14 cellular contexts compared by ENCODE assay signal in the genomic region with DNA sequence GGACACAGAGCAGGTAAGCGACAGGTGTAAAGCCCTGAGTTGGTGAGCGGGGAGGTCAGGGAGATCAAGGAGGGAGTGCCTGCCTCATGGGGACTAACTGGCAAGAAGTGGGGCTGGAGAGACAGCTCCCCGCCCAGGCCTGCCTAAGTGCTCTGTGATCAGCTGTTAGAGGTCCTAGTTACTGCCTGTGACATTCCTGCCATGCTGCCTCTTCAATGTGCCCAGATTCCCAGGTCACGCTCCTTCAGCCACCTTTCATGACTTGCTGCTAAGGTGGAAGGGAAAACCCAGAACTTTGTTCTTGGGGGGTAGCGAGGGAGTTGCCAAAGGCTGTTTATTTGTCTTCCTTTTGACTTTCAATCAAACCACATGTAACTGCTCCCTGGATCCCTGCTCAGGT.
A peak's percentile ranks its signal among the peaks of the same experiment; 100 is the strongest.
DNase-seq lines count a peak whose midpoint lies in the region; ATAC-seq and TF ChIP-seq lines count a peak whose summit lies in the region.
"Had no signal": no experiment of that assay in that cellular context is flagged by ENCODE, and none has a peak within 500 bp of the region (broad histone marks: within the 10 kb centered on the region; RNA-seq: fewer than 3 reads in every experiment).

No MANE protein-coding gene starts in this region.

- peaks cover 21% of the 10 kb centered on the region for H3K4me1 Mint-ChIP-seq in activated naive CD8-positive, alpha-beta T cell treated with anti-CD3 and anti-CD28 coated beads, Interleukin-2, amount 50 U/mL, for 24 hours
- peaks cover 12% of the 10 kb centered on the region for H3K4me1 Mint-ChIP-seq in stimulated activated effector memory CD8-positive, alpha-beta T cell treated with anti-CD3 and anti-CD28 coated beads, Interleukin-12 subunit alpha, Interleukin-12 subunit beta, amount 100 ng/mL, for 72 hours
- peaks cover 10% of the 10 kb centered on the region for H3K4me1 Mint-ChIP-seq in MCF 10A (ENCODE audit: insufficient read depth, unreplicated experiment)

- peak overlapping the region; percentile 5 for H3K4me3 Mint-ChIP-seq in activated naive CD8-positive, alpha-beta T cell treated with anti-CD3 and anti-CD28 coated beads, Interleukin-2, amount 50 U/mL, for 24 hours
- no peak overlapping the region for H3K4me3 Mint-ChIP-seq in stimulated activated effector memory CD8-positive, alpha-beta T cell treated with anti-CD3 and anti-CD28 coated beads, Interleukin-12 subunit alpha, Interleukin-12 subunit beta, amount 100 ng/mL, for 72 hours
- no peak overlapping the region for H3K4me3 Mint-ChIP-seq in MCF 10A (ENCODE audit: unreplicated experiment)

- ATAC-seq in heart right ventricle = peak in 1 of 8 donors; percentile 28
- ATAC-seq in Right ventricle myocardium inferior = no peak
- ATAC-seq in activated naive CD8-positive, alpha-beta T cell treated with anti-CD3 and anti-CD28 coated beads, Interleukin-2, amount 50 U/mL, for 24 hours = no peak
- ATAC-seq in GM21360 (IDR thresholded peaks at IDR 0.05; ENCODE audit: unreplicated experiment) = no peak
- ATAC-seq in stimulated activated effector memory CD8-positive, alpha-beta T cell treated with anti-CD3 and anti-CD28 coated beads, Interleukin-12 subunit alpha, Interleukin-12 subunit beta, amount 100 ng/mL, for 72 hours = no peak

- CTCF ChIA-PET in MCF 10A (lab: Yijun Ruan, JAX) = no interaction called here

- H3K36me3 ChIP-seq in heart right ventricle (no peaks in the 10 kb centered on the region), mucosa of rectum (ENCODE audit: control insufficient read depth in 2 of 2, insufficient read depth in 2 of 2, low read length in 2 of 2) (no peaks in the 10 kb centered on the region), transverse colon (no peaks in the 10 kb centered on the region)
- H3K36me3 ChIP-seq: tibial artery had no signal

- H3K4me1 ChIP-seq in heart right ventricle (peaks cover 6 to 41% (median 23%) of the 10 kb centered on the region in 9 donors), mucosa of rectum (ENCODE audit: control insufficient read depth in 2 of 2, insufficient read depth in 2 of 2, low read length in 2 of 2) (no peaks in the 10 kb centered on the region), transverse colon (peaks cover 0 to 8% (median 0%) of the 10 kb centered on the region in 4 donors)

- H3K9me3 ChIP-seq in heart right ventricle = no peaks in the 10 kb centered on the region
- H3K9me3 ChIP-seq in mucosa of rectum (ENCODE audit: control insufficient read depth in 2 of 2, low read length in 2 of 2) = no peaks in the 10 kb centered on the region
- H3K9me3 ChIP-seq in transverse colon = no peaks in the 10 kb centered on the region
- H3K9me3 ChIP-seq: tibial artery had no signal

- BruUV-seq in MCF 10A (replicated peaks; lab: Mats Ljungman, UMichigan) = no TSS peak

- POLR2A ChIA-PET in MCF 10A (lab: Yijun Ruan, JAX) = no interaction called here

- peak overlapping the region in 2 of 10 donors; percentile 21 to 22 for H3K4me3 ChIP-seq in heart right ventricle
- H3K4me3 ChIP-seq in mucosa of rectum (ENCODE audit: low read length in 2 of 2) = no peak overlapping the region
- H3K4me3 ChIP-seq in transverse colon = no peak overlapping the region
- H3K4me3 ChIP-seq: PC-9, tibial artery had no signal

- in situ Hi-C loops in transverse colon (cut with MboI; ENCODE audit: low pct_ligation_motif_present in 1 of 4, low pct_unique_long_range_greater_than_20kb in 1 of 4, low sequenced_read_pairs in 3 of 4) = loop anchor here in 1 of 4 donors (25.0 kb wide), 1 partner anchor 616 kb away; no protein-coding TSS in a partner anchor

- no peak for TF ChIP-seq POLR2A in transverse colon (IDR thresholded peaks at IDR 0.05)

- no peak overlapping the region for H3K27ac Mint-ChIP-seq in activated naive CD8-positive, alpha-beta T cell treated with anti-CD3 and anti-CD28 coated beads, Interleukin-2, amount 50 U/mL, for 24 hours
- H3K27ac Mint-ChIP-seq in stimulated activated effector memory CD8-positive, alpha-beta T cell treated with anti-CD3 and anti-CD28 coated beads, Interleukin-12 subunit alpha, Interleukin-12 subunit beta, amount 100 ng/mL, for 72 hours = no peak overlapping the region
- no peak overlapping the region for H3K27ac Mint-ChIP-seq in MCF 10A (ENCODE audit: low read depth, unreplicated experiment)

- H3K9me3 Mint-ChIP-seq in activated naive CD8-positive, alpha-beta T cell treated with anti-CD3 and anti-CD28 coated beads, Interleukin-2, amount 50 U/mL, for 24 hours = no peaks in the 10 kb centered on the region
- H3K9me3 Mint-ChIP-seq in stimulated activated effector memory CD8-positive, alpha-beta T cell treated with anti-CD3 and anti-CD28 coated beads, Interleukin-12 subunit alpha, Interleukin-12 subunit beta, amount 100 ng/mL, for 72 hours = no peaks in the 10 kb centered on the region
- H3K9me3 Mint-ChIP-seq in MCF 10A (ENCODE audit: unreplicated experiment) = no peaks in the 10 kb centered on the region

- DNase-seq in heart right ventricle (no peak), Right ventricle myocardium inferior (ENCODE audit: missing footprints) (no peak), transverse colon (no peak), MCF 10A (ENCODE audit: unreplicated experiment) (no peak)
- no peak for DNase-seq in activated naive CD8-positive, alpha-beta T cell treated with anti-CD3 and anti-CD28 coated beads, Interleukin-2, amount 50 U/mL, for 24 hours
- DNase-seq in stimulated activated effector memory CD8-positive, alpha-beta T cell treated with anti-CD3 and anti-CD28 coated beads, Interleukin-12 subunit alpha, Interleukin-12 subunit beta, amount 100 ng/mL, for 72 hours (ENCODE audit: low spot score in 2 of 2) = no peak
- DNase-seq: erythroblast; kidney glomerular epithelial cell; NCI-H1694 treated with DMSO at 0.1 percent for 48 hours; PC-9; stimulated activated CD4-positive, alpha-beta T cell treated with anti-CD3 and anti-CD28 coated beads, Interleukin-4, amount 100 ng/mL, for 1 hour; tibial artery had no signal

- no peak for TF ChIP-seq CTCF in heart right ventricle (IDR thresholded peaks at IDR 0.05)
- TF ChIP-seq CTCF in transverse colon (IDR thresholded peaks at IDR 0.05) = no peak
- TF ChIP-seq CTCF in MCF 10A (IDR thresholded peaks at IDR 0.05; ENCODE audit: unreplicated experiment) = no peak

- peak overlapping the region in 1 of 2 donors; percentile 41 for H3K9ac ChIP-seq in mucosa of rectum (ENCODE audit: low read depth in 1 of 2, low read length in 2 of 2)

- H3K27me3 ChIP-seq in heart right ventricle (no peaks in the 10 kb centered on the region), mucosa of rectum (ENCODE audit: control insufficient read depth in 2 of 2, insufficient read depth in 2 of 2, low read length in 2 of 2) (no peaks in the 10 kb centered on the region), transverse colon (no peaks in the 10 kb centered on the region)
- H3K27me3 ChIP-seq: tibial artery had no signal

- H3K27ac ChIP-seq in heart right ventricle (peak overlapping the region in 9 of 10 donors; percentile 46 to 86 (median 63)), mucosa of rectum (ENCODE audit: low read depth in 2 of 2, low read length in 2 of 2) (peak overlapping the region; percentile 27 to 63), transverse colon (peak overlapping the region in 3 of 4 donors; percentile 20 to 48 (median 21))
- H3K27ac ChIP-seq: PC-9, tibial artery had no signal

- H3K27me3 Mint-ChIP-seq in activated naive CD8-positive, alpha-beta T cell treated with anti-CD3 and anti-CD28 coated beads, Interleukin-2, amount 50 U/mL, for 24 hours = peaks cover 5% of the 10 kb centered on the region
- no peaks in the 10 kb centered on the region for H3K27me3 Mint-ChIP-seq in MCF 10A (ENCODE audit: insufficient read depth, unreplicated experiment)

- intact Hi-C loops in heart right ventricle (cut with DNase I) (loop anchor here in 3 of 10 donors (5.0 to 10.0 kb wide), 3 partner anchors 111 to 359 kb away; a partner anchor contains a TSS), Right ventricle myocardium inferior (cut with DNase I) (no loop called here), transverse colon (cut with DNase I; ENCODE audit: low total_unique reads) (no loop called here), MCF 10A (cut with micrococcal nuclease) (no loop called here)

- WGBS in heart right ventricle, 2 donors = 85 to 89% methylated on average over 5 of the region's 5 CpGs
- 71 to 100% methylated on average over 1 to 5 of the region's 5 CpGs for WGBS in transverse colon (ENCODE audit: low coverage in 1 of 2), 2 donors

- no peaks in the 10 kb centered on the region for H3K36me3 Mint-ChIP-seq in activated naive CD8-positive, alpha-beta T cell treated with anti-CD3 and anti-CD28 coated beads, Interleukin-2, amount 50 U/mL, for 24 hours (ENCODE audit: low read depth)
- no peaks in the 10 kb centered on the region for H3K36me3 Mint-ChIP-seq in stimulated activated effector memory CD8-positive, alpha-beta T cell treated with anti-CD3 and anti-CD28 coated beads, Interleukin-12 subunit alpha, Interleukin-12 subunit beta, amount 100 ng/mL, for 72 hours
- H3K36me3 Mint-ChIP-seq in MCF 10A (ENCODE audit: insufficient read depth, unreplicated experiment) = no peaks in the 10 kb centered on the region

- no peak for TF ChIP-seq EP300 in transverse colon (IDR thresholded peaks at IDR 0.05; ENCODE audit: low read depth)
